In the genomic region with DNA sequence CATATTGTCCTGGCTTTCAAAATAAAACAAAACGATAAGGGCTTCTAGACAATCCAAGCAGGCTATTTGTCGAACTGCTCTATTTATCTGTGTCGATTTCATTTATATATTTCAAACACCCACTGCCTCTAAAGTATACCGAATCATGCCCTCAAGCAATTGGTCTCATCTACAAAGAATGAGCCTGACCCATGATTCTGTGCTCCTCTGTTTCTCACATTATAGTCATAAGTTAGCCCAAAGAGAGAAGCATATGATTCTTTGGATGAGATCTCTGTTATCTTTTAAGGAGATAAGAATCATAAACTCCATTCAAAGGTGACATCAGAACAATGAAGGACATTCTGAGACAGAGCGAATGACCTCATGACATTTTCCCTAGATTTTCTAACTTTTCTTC, we compare ENCODE assay signal across 27 cellular contexts.
A peak's percentile ranks its signal among the peaks of the same experiment; 100 is the strongest.
DNase-seq lines count a peak whose midpoint lies in the region; ATAC-seq and TF ChIP-seq lines count a peak whose summit lies in the region.
"Had no signal": no experiment of that assay in that cellular context is flagged by ENCODE, and none has a peak within 500 bp of the region (broad histone marks: within the 10 kb centered on the region; RNA-seq: fewer than 3 reads in every experiment).

No MANE protein-coding gene starts in this region.

- H3K79me2 ChIP-seq in SU-DHL-6 (ENCODE audit: insufficient read depth, low read length), result no peaks in the 10 kb centered on the region
- no peaks in the 10 kb centered on the region for H3K79me2 ChIP-seq in neural progenitor cell (ENCODE audit: low read depth)

- peaks cover 40% of the 10 kb centered on the region for H3K4me1 Mint-ChIP-seq in activated CD8-positive, alpha-beta T cell treated with anti-CD3 and anti-CD28 coated beads, Interleukin-2, amount 10 ng/mL, durations not matched to agents 7 days and 5 days (ENCODE audit: low read depth)
- H3K4me1 Mint-ChIP-seq in activated CD8-positive, alpha-beta T cell treated with anti-CD3 and anti-CD28 coated beads for 36 hours (ENCODE audit: low read depth), result peaks cover 20% of the 10 kb centered on the region
- H3K4me1 Mint-ChIP-seq in neural progenitor cell, result peaks cover 9% of the 10 kb centered on the region

- H3K27ac Mint-ChIP-seq in activated CD8-positive, alpha-beta T cell treated with anti-CD3 and anti-CD28 coated beads, Interleukin-2, amount 10 ng/mL, durations not matched to agents 7 days and 5 days, result peak overlapping the region; percentile 18
- H3K27ac Mint-ChIP-seq in activated CD8-positive, alpha-beta T cell treated with anti-CD3 and anti-CD28 coated beads for 36 hours, result no peak overlapping the region
- no peak overlapping the region for H3K27ac Mint-ChIP-seq in neural progenitor cell
- H3K27ac Mint-ChIP-seq: CD8-positive, alpha-beta T cell had no signal

- no peaks in the 10 kb centered on the region for H3K36me3 Mint-ChIP-seq in activated CD8-positive, alpha-beta T cell treated with anti-CD3 and anti-CD28 coated beads, Interleukin-2, amount 10 ng/mL, durations not matched to agents 7 days and 5 days (ENCODE audit: low read depth)
- H3K36me3 Mint-ChIP-seq in activated CD8-positive, alpha-beta T cell treated with anti-CD3 and anti-CD28 coated beads for 36 hours (ENCODE audit: low read depth), result no peaks in the 10 kb centered on the region
- H3K36me3 Mint-ChIP-seq in neural progenitor cell, result no peaks in the 10 kb centered on the region
- H3K36me3 Mint-ChIP-seq: CD8-positive, alpha-beta T cell had no signal

- DNase-seq in activated CD8-positive, alpha-beta T cell treated with anti-CD3 and anti-CD28 coated beads, Interleukin-2, amount 10 ng/mL, durations not matched to agents 7 days and 5 days, result no peak
- no peak for DNase-seq in activated CD8-positive, alpha-beta T cell treated with anti-CD3 and anti-CD28 coated beads for 36 hours
- DNase-seq in neural progenitor cell (ENCODE audit: low spot score) (no peak), NCI-H446 (lab: John Stamatoyannopoulos, UW) (no peak), NCI-H69 (lab: John Stamatoyannopoulos, UW) (no peak), prostate gland (ENCODE audit: low spot score) (no peak)
- no peak for DNase-seq in activated CD4-positive, alpha-beta T cell treated with anti-CD3 and anti-CD28 coated beads for 1 hour
- DNase-seq: ACHN; Calu3; CD8-positive, alpha-beta T cell; DMS153; GF-D8; KBM-7; MM.1S; NCI-H1048; NCI-H1417 treated with DMSO at 0.1 percent for 48 hours; NCI-H187 treated with DMSO at 0.1 percent for 48 hours; NCI-H2107; SIG-M5 had no signal

- H2AFZ ChIP-seq in SU-DHL-6 (ENCODE audit: low read depth, low read length, severe bottlenecking), result no peak overlapping the region
- peak overlapping the region; percentile 2 for H2AFZ ChIP-seq in neural progenitor cell (replicated peaks)

- H3F3A ChIP-seq in SU-DHL-6 (ENCODE audit: insufficient read depth), result peaks cover 46% of the 10 kb centered on the region
- no peaks in the 10 kb centered on the region for H3F3A ChIP-seq in neural progenitor cell (ENCODE audit: low read depth)

- H3K36me3 ChIP-seq in SU-DHL-6 (ENCODE audit: low read length), result 0 out of 2 replicates have a peak, but pooled peaks cover under 1% of the 10 kb centered on the region
- no peaks in the 10 kb centered on the region for H3K36me3 ChIP-seq in neural progenitor cell
- H3K36me3 ChIP-seq in prostate gland, result no peaks in the 10 kb centered on the region
- H3K36me3 ChIP-seq: BLaER1 treated with 17β-estradiol and CSF1 and Interleukin-3, amounts not matched to agents 10 nM and 100 nM; HAP-1 had no signal

- no peaks in the 10 kb centered on the region for H3K9me3 Mint-ChIP-seq in activated CD8-positive, alpha-beta T cell treated with anti-CD3 and anti-CD28 coated beads, Interleukin-2, amount 10 ng/mL, durations not matched to agents 7 days and 5 days (ENCODE audit: insufficient read depth)
- no peaks in the 10 kb centered on the region for H3K9me3 Mint-ChIP-seq in activated CD8-positive, alpha-beta T cell treated with anti-CD3 and anti-CD28 coated beads for 36 hours
- no peaks in the 10 kb centered on the region for H3K9me3 Mint-ChIP-seq in neural progenitor cell
- H3K9me3 Mint-ChIP-seq: CD8-positive, alpha-beta T cell had no signal

- H3K4me1 ChIP-seq in neural progenitor cell (peaks cover 7% of the 10 kb centered on the region), prostate gland (replicated peaks) (no peaks in the 10 kb centered on the region)
- H3K4me1 ChIP-seq: HAP-1 had no signal

- H3K4me2 ChIP-seq in SU-DHL-6 (ENCODE audit: low read depth, low read length, poor library complexity, severe bottlenecking), result peak overlapping the region; percentile 67
- no peak overlapping the region for H3K4me2 ChIP-seq in neural progenitor cell

- H3K9me3 ChIP-seq in SU-DHL-6 (ENCODE audit: insufficient read depth, low read length), result no peaks in the 10 kb centered on the region
- no peaks in the 10 kb centered on the region for H3K9me3 ChIP-seq in neural progenitor cell (ENCODE audit: low read depth)
- H3K9me3 ChIP-seq in prostate gland, result no peaks in the 10 kb centered on the region
- H3K9me3 ChIP-seq: HAP-1 had no signal

- POLR2A ChIA-PET in activated CD8-positive, alpha-beta T cell treated with anti-CD3 and anti-CD28 coated beads, Interleukin-2, amount 10 ng/mL, durations not matched to agents 7 days and 5 days (lab: Charles Lee), result no interaction called here
- POLR2A ChIA-PET in activated CD8-positive, alpha-beta T cell treated with anti-CD3 and anti-CD28 coated beads for 36 hours (lab: Charles Lee), result no interaction called here

- no peak for TF ChIP-seq CTCF in activated CD8-positive, alpha-beta T cell treated with anti-CD3 and anti-CD28 coated beads for 36 hours (IDR thresholded peaks at IDR 0.05)
- TF ChIP-seq CTCF in SU-DHL-6 (IDR thresholded peaks at IDR 0.05; ENCODE audit: insufficient read depth, low read length, poor library complexity, severe bottlenecking) (no peak), neural progenitor cell (IDR thresholded peaks at IDR 0.05) (no peak), prostate gland (IDR thresholded peaks at IDR 0.05) (no peak)

- peak overlapping the region; percentile 70; the same call in 1 of the 2 replicates for H3K9ac ChIP-seq in SU-DHL-6 (ENCODE audit: low read length)
- H3K9ac ChIP-seq in neural progenitor cell, result no peak overlapping the region
- H3K9ac ChIP-seq: BLaER1 treated with 17β-estradiol and CSF1 and Interleukin-3, amounts not matched to agents 10 nM and 100 nM had no signal

- H3K4me3 Mint-ChIP-seq in activated CD8-positive, alpha-beta T cell treated with anti-CD3 and anti-CD28 coated beads, Interleukin-2, amount 10 ng/mL, durations not matched to agents 7 days and 5 days, result no peak overlapping the region
- no peak overlapping the region for H3K4me3 Mint-ChIP-seq in activated CD8-positive, alpha-beta T cell treated with anti-CD3 and anti-CD28 coated beads for 36 hours
- H3K4me3 Mint-ChIP-seq in neural progenitor cell, result no peak overlapping the region
- H3K4me3 Mint-ChIP-seq: CD8-positive, alpha-beta T cell had no signal

- TF ChIP-seq POLR2A in prostate gland (IDR thresholded peaks at IDR 0.05), result no peak

- no peak for ATAC-seq in activated CD8-positive, alpha-beta T cell treated with anti-CD3 and anti-CD28 coated beads, Interleukin-2, amount 10 ng/mL, durations not matched to agents 7 days and 5 days
- ATAC-seq in activated CD8-positive, alpha-beta T cell treated with anti-CD3 and anti-CD28 coated beads for 36 hours, result no peak
- ATAC-seq: CD8-positive, alpha-beta T cell; HepG2; SK-N-SH treated with all-trans-retinoic acid at 6 μM for 48 hours had no signal

- H3K27me3 ChIP-seq in SU-DHL-6 (ENCODE audit: low read length) (no peaks in the 10 kb centered on the region), neural progenitor cell (no peaks in the 10 kb centered on the region), prostate gland (replicated peaks; ENCODE audit: insufficient read depth) (no peaks in the 10 kb centered on the region)
- H3K27me3 ChIP-seq: BLaER1 treated with 17β-estradiol and CSF1 and Interleukin-3, amounts not matched to agents 10 nM and 100 nM had no signal

- CTCF ChIA-PET in activated CD8-positive, alpha-beta T cell treated with anti-CD3 and anti-CD28 coated beads, Interleukin-2, amount 10 ng/mL, durations not matched to agents 7 days and 5 days (lab: Charles Lee), result interaction anchor here (2.6 kb wide), 1 partner anchor 8 kb away, joined by 17 read pairs; no protein-coding TSS in a partner anchor
- CTCF ChIA-PET in activated CD8-positive, alpha-beta T cell treated with anti-CD3 and anti-CD28 coated beads for 36 hours (lab: Charles Lee), result no interaction called here

- H3K9me2 ChIP-seq in SU-DHL-6 (replicated peaks; ENCODE audit: insufficient read depth, low read length), result no peaks in the 10 kb centered on the region

- no peak overlapping the region for H3K4me3 ChIP-seq in SU-DHL-6 (ENCODE audit: insufficient read depth, low read length, poor library complexity, severe bottlenecking)
- H3K4me3 ChIP-seq in neural progenitor cell, result no peak overlapping the region
- H3K4me3 ChIP-seq in prostate gland, result no peak overlapping the region
- H3K4me3 ChIP-seq: BLaER1 treated with 17β-estradiol and CSF1 and Interleukin-3, amounts not matched to agents 10 nM and 100 nM; HAP-1 had no signal

- no peaks in the 10 kb centered on the region for H4K20me1 ChIP-seq in SU-DHL-6 (ENCODE audit: low read depth, low read length)
- H4K20me1 ChIP-seq in neural progenitor cell (ENCODE audit: low read depth), result no peaks in the 10 kb centered on the region
- H4K20me1 ChIP-seq: BLaER1 treated with 17β-estradiol and CSF1 and Interleukin-3, amounts not matched to agents 10 nM and 100 nM had no signal

- WGBS in prostate gland, result 88% methylated on average over 5 of the region's 5 CpGs

- H3K27me3 Mint-ChIP-seq in activated CD8-positive, alpha-beta T cell treated with anti-CD3 and anti-CD28 coated beads, Interleukin-2, amount 10 ng/mL, durations not matched to agents 7 days and 5 days (ENCODE audit: low read depth), result no peaks in the 10 kb centered on the region
- peaks cover 5% of the 10 kb centered on the region for H3K27me3 Mint-ChIP-seq in activated CD8-positive, alpha-beta T cell treated with anti-CD3 and anti-CD28 coated beads for 36 hours
- H3K27me3 Mint-ChIP-seq in neural progenitor cell (ENCODE audit: insufficient read depth, low read depth), result peaks cover 3% of the 10 kb centered on the region

- intact Hi-C loops in activated CD8-positive, alpha-beta T cell treated with anti-CD3 and anti-CD28 coated beads for 36 hours (cut with micrococcal nuclease), result no loop called here
- intact Hi-C loops in prostate gland (cut with DNase I), result loop anchor here (5.0 kb wide), 1 partner anchor 33 kb away; no protein-coding TSS in a partner anchor

- H3K27ac ChIP-seq in SU-DHL-6 (ENCODE audit: low read depth, low read length) (peak overlapping the region; percentile 98), neural progenitor cell (no peak overlapping the region), prostate gland (no peak overlapping the region)
- H3K27ac ChIP-seq: 22Rv1, HL-60, RWPE1 had no signal
